Comparison of ENCODE assay signal across 10 cellular contexts in the genomic region with DNA sequence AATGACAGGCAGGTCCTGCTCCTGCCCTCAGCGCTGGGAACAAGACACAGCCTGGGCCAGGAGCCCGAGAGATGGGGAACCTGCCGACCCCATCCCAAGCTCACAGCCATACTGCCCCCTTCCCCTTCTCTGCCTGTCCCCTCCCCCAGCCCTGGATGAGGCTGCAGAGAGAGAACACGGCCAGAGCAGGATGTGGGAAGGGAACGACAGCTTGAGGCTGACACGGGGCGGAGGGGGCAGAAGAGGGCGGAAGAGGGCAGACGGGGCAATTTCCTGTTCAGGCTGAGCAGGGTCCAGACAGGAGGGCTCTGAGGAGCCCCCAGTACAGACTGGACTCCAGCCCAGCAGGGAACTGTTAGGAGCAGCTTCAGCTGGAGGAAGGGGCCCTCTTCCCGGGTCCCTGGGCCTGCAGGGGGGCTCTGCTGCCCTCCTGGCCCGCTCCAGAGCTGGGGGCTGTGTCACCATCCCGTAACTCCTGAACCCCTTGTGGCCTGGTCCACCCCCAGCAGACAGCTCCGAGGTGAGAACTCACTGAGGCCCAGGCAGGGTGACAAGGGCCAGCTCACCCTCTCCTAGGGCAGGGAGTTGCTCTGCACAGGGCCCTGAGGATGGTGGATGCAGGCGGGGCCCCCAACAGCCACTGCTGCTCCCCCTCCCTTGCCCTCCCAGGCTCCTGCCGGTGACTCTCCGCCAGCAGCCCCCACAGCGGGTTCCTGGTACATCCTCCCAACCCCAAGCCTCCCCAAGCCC. TPM values are rescaled to one million over a fixed set of nuclear protein-coding genes. Genes with fewer than 3 reads are reported as not detected.
A peak's percentile ranks its signal among the peaks of the same experiment; 100 is the strongest.
DNase-seq lines count a peak whose midpoint lies in the region; TF ChIP-seq lines count a peak whose summit lies in the region.
"Had no signal": no experiment of that assay in that cellular context is flagged by ENCODE, and none has a peak within 500 bp of the region (broad histone marks: within the 10 kb centered on the region; RNA-seq: fewer than 3 reads in every experiment).

No MANE protein-coding gene starts in this region.

- peak overlapping the region; percentile 70 for H3K4me3 Mint-ChIP-seq in activated CD4-positive, alpha-beta T cell treated with anti-CD3 and anti-CD28 coated beads, Interleukin-2, amount 10 ng/mL, durations not matched to agents 7 days and 5 days
- H3K4me3 Mint-ChIP-seq: nephron had no signal

- peak overlapping the region; percentile 93 for H3K27ac Mint-ChIP-seq in activated CD4-positive, alpha-beta T cell treated with anti-CD3 and anti-CD28 coated beads, Interleukin-2, amount 10 ng/mL, durations not matched to agents 7 days and 5 days
- H3K27ac Mint-ChIP-seq: nephron had no signal

- H3K4me1 ChIP-seq in HEK293 (ENCODE audit: control insufficient read depth, insufficient read depth, low read length) (no peaks in the 10 kb centered on the region; the same call in 1 of the 2 replicates), esophagus muscularis mucosa (peaks cover 52 to 89% (median 67%) of the 10 kb centered on the region in 4 donors)

- no peaks in the 10 kb centered on the region for H3K27me3 ChIP-seq in esophagus muscularis mucosa

- H3K4me1 Mint-ChIP-seq in activated CD4-positive, alpha-beta T cell treated with anti-CD3 and anti-CD28 coated beads, Interleukin-2, amount 10 ng/mL, durations not matched to agents 7 days and 5 days, result peaks cover 74% of the 10 kb centered on the region
- H3K4me1 Mint-ChIP-seq: nephron had no signal

- WGBS in esophagus muscularis mucosa, result 74% methylated on average over 11 of the region's 17 CpGs

- peak; percentile 68 for DNase-seq in activated CD4-positive, alpha-beta T cell treated with anti-CD3 and anti-CD28 coated beads, Interleukin-2, amount 10 ng/mL, durations not matched to agents 7 days and 5 days
- DNase-seq in coronary artery (ENCODE audit: low spot score) (no peak), SW 1271 (lab: John Stamatoyannopoulos, UW) (no peak), esophagus muscularis mucosa (ENCODE audit: extremely low spot score) (no peak), HuH-7.5 (ENCODE audit: low spot score) (no peak), T1000 (lab: John Stamatoyannopoulos, UW) (no peak)
- peak; percentile 36 for DNase-seq in stimulated activated CD8-positive, alpha-beta memory T cell treated with anti-CD3 and anti-CD28 coated beads, Interleukin-12 subunit alpha, Interleukin-12 subunit beta, amount 100 ng/mL, for 4 hours (ENCODE audit: low read depth)
- DNase-seq: NCI-H1105 treated with DMSO at 0.1 percent for 48 hours had no signal

- H3K9me3 ChIP-seq in HEK293 (ENCODE audit: control insufficient read depth, insufficient read depth, low read depth, low read length), result no peaks in the 10 kb centered on the region
- H3K9me3 ChIP-seq in esophagus muscularis mucosa, result no peaks in the 10 kb centered on the region

- intact Hi-C loops in esophagus muscularis mucosa (cut with DNase I), result no loop called here

- POLR2A ChIA-PET in HEK293 (lab: Yijun Ruan, JAX), result no interaction called here
- POLR2A ChIA-PET in activated CD4-positive, alpha-beta T cell treated with anti-CD3 and anti-CD28 coated beads, Interleukin-2, amount 10 ng/mL, durations not matched to agents 7 days and 5 days (lab: Charles Lee), result interaction anchor here (0.8 kb wide), 1 partner anchor 1347 kb away, joined by 4 read pairs; no protein-coding TSS in a partner anchor

- CTCF ChIA-PET in HEK293 (lab: Yijun Ruan, JAX), result interaction anchor here (0.7 kb wide), 1 partner anchor 75 kb away, joined by 3 read pairs; no protein-coding TSS in a partner anchor
- CTCF ChIA-PET in activated CD4-positive, alpha-beta T cell treated with anti-CD3 and anti-CD28 coated beads, Interleukin-2, amount 10 ng/mL, durations not matched to agents 7 days and 5 days (lab: Charles Lee), result interaction anchor here (1.2 to 1.4 kb wide), 3 partner anchors 9 to 394 kb away, joined by 4 to 9 read pairs (median 5); no protein-coding TSS in a partner anchor

- H3K27ac ChIP-seq in HEK293 (ENCODE audit: extremely low read depth, low read depth, low read length) (no peak overlapping the region), coronary artery (peak overlapping the region in 1 of 2 donors; percentile 94), esophagus muscularis mucosa (replicated peaks in 1 of 4) (no peak overlapping the region)

- H3K4me3 ChIP-seq in HEK293 (ENCODE audit: low read depth, low read length) (no peak overlapping the region), coronary artery (peak overlapping the region; percentile 25), esophagus muscularis mucosa (no peak overlapping the region)

- H3K36me3 ChIP-seq in HEK293 (ENCODE audit: control insufficient read depth in 2 of 2, insufficient read depth in 1 of 2, low read length in 2 of 2) (peaks cover 0 to 86% of the 10 kb centered on the region in 2 experiments; a peak in 1 of 3 replicates), esophagus muscularis mucosa (peaks cover 41 to 86% (median 80%) of the 10 kb centered on the region in 4 donors)

- H3K9me3 Mint-ChIP-seq in activated CD4-positive, alpha-beta T cell treated with anti-CD3 and anti-CD28 coated beads, Interleukin-2, amount 10 ng/mL, durations not matched to agents 7 days and 5 days, result no peaks in the 10 kb centered on the region
- H3K9me3 Mint-ChIP-seq: nephron had no signal

- peaks cover 39% of the 10 kb centered on the region for H3K36me3 Mint-ChIP-seq in activated CD4-positive, alpha-beta T cell treated with anti-CD3 and anti-CD28 coated beads, Interleukin-2, amount 10 ng/mL, durations not matched to agents 7 days and 5 days (ENCODE audit: low read depth)

- no peak for TF ChIP-seq EP300 in esophagus muscularis mucosa (IDR thresholded peaks at IDR 0.05)

- TF ChIP-seq CTCF in HEK293 (tag by site-specific recombination; IDR thresholded peaks at IDR 0.05) (no peak), coronary artery (IDR thresholded peaks at IDR 0.05) (no peak), esophagus muscularis mucosa (IDR thresholded peaks at IDR 0.05) (no peak)

- no peaks in the 10 kb centered on the region for H3K27me3 Mint-ChIP-seq in activated CD4-positive, alpha-beta T cell treated with anti-CD3 and anti-CD28 coated beads, Interleukin-2, amount 10 ng/mL, durations not matched to agents 7 days and 5 days

- no peak for TF ChIP-seq POLR2A in esophagus muscularis mucosa (IDR thresholded peaks at IDR 0.05; ENCODE audit: low read depth)

TF ChIP-seq in HEK293, 187 proteins besides CTCF, POLR2A, EP300 and RAD21:
- TF ChIP-seq BCL11B (tag by site-specific recombination; IDR thresholded peaks at IDR 0.05; ENCODE audit: low read depth), result no peak
- no peak for TF ChIP-seq ZFP37 (tag by site-specific recombination; IDR thresholded peaks at IDR 0.05)
- peak; percentile 53 for TF ChIP-seq EGR2 (tag by site-specific recombination; IDR thresholded peaks at IDR 0.05; ENCODE audit: low read depth)

RNA-seq across cellular contexts. Expression of a gene that starts 5.7 kb away (rescaled TPM):
- total RNA-seq in activated CD4-positive, alpha-beta T cell treated with anti-CD3 and anti-CD28 coated beads, Interleukin-2, amount 10 ng/mL, durations not matched to agents 7 days and 5 days, result 100 to 1,000 TPM; 140 to 154 TPM
- 100 to 1,000 TPM; 186 to 338 (median 270) TPM for total RNA-seq in esophagus muscularis mucosa

RNA-seq across cellular contexts. Expression of a gene that starts 7.6 kb away (rescaled TPM):
- 1 to 10 TPM in 1 of 2 experiments, under 1 TPM in 1; 0.96 to 1.3 TPM for total RNA-seq in activated CD4-positive, alpha-beta T cell treated with anti-CD3 and anti-CD28 coated beads, Interleukin-2, amount 10 ng/mL, durations not matched to agents 7 days and 5 days
- total RNA-seq in esophagus muscularis mucosa, result under 1 TPM; 0.42 to 0.58 (median 0.54) TPM

Comparison
In these comparisons a context has a peak if more than half of its experiments do, and no peak if none do; other contexts are left out.
1. DNase-seq: peak in activated CD4-positive, alpha-beta T cell treated with anti-CD3 and anti-CD28 coated beads, Interleukin-2, amount 10 ng/mL, durations not matched to agents 7 days and 5 days (single experiment) and stimulated activated CD8-positive, alpha-beta memory T cell treated with anti-CD3 and anti-CD28 coated beads, Interleukin-12 subunit alpha, Interleukin-12 subunit beta, amount 100 ng/mL, for 4 hours (single experiment); none in coronary artery (single experiment), SW 1271 (0 of 2), esophagus muscularis mucosa (single experiment), HuH-7.5 (single experiment) and T1000 (single experiment).